19 cellular contexts compared by ENCODE assay signal in genomic region chrX:131649741-131650140, GRCh38.
"Had no signal": no experiment of that assay in that cellular context is flagged by ENCODE, and none has a peak within 500 bp of the region (broad histone marks: within the 10 kb centered on the region; RNA-seq: fewer than 3 reads in every experiment).

No MANE protein-coding gene starts in this region.

- H3K27ac ChIP-seq: coronary artery, esophagus squamous epithelium, gastrocnemius medialis, neural progenitor cell, testis, uterus had no signal

- H2AFZ ChIP-seq: neural progenitor cell had no signal

- H3K4me3 ChIP-seq: coronary artery, esophagus squamous epithelium, gastrocnemius medialis, neural progenitor cell, testis, uterus had no signal

- H3K4me2 ChIP-seq: neural progenitor cell had no signal

- H3K27me3 ChIP-seq: esophagus squamous epithelium, neural progenitor cell, testis had no signal

- H3K36me3 ChIP-seq: esophagus squamous epithelium, gastrocnemius medialis, neural progenitor cell, uterus had no signal

- H3K9ac ChIP-seq: neural progenitor cell had no signal

- H3K4me1 ChIP-seq: esophagus squamous epithelium, gastrocnemius medialis, neural progenitor cell, testis, uterus had no signal

- DNase-seq: activated CD4-positive, alpha-beta T cell treated with anti-CD3 and anti-CD28 coated beads, Interleukin-2, amount 10 ng/mL, durations not matched to agents 24 days and 14 days; activated naive CD8-positive, alpha-beta T cell treated with anti-CD3 and anti-CD28 coated beads, Interleukin-2, amount 10 ng/mL, durations not matched to agents 7 days and 5 days; amygdala; cerebellar nuclear complex; esophagus squamous epithelium; gastrocnemius medialis; hippocampal formation; kidney glomerular epithelial cell; left ventricle myocardium superior; mammary epithelial cell; naive thymus-derived CD8-positive, alpha-beta T cell; posterior cingulate gyrus; small intestine; T-helper 9 cell; testis; trophoblast cell; uterus had no signal

- H3K9me3 ChIP-seq: gastrocnemius medialis, testis, uterus had no signal
